2 cellular contexts compared by ENCODE assay signal in the genomic region with DNA sequence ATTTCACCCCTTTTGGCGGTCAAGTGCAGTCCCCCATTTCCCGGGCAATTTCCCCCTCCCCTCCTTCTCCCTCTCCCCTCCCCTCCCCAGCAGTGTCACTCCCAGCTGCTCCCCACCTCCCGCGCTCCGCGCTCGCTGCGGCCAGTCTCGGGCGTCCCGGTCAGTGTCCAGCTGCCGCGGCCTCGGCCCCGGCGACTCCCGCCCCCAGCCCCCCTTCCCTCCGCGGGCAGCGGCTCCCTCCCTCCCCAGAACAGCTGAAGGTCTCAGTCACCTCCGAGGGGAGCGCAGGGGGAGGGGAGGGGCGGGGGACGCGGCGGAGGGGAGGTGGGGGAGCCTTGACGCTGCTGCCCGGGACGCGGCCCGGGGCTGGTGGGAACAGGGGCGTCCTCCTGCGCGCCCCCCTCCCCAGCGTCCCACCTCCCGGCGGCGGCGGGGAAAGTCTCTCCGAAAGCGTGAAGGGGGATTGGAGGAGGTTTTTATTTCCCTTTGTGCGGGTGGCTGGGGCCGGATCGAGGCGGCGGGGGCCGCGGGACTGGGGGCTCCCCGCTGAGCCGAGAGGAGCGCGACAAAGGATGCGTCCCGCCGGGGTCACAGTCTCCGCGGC.
TF ChIP-seq lines count a peak whose summit lies in the region.

TSS of gene SHD (plus strand) at position 341 of the 604 bp plus-strand sequence. CDS start 798 bp downstream, outside the sequence.

TF ChIP-seq in IMR-90, 13 proteins besides CTCF, POLR2A, EP300 and RAD21 (continued from another document):
- TF ChIP-seq NFE2L2 (IDR thresholded peaks at IDR 0.05; ENCODE audit: low read depth, low read length), result no peak
- no peak for TF ChIP-seq RCOR1 (IDR thresholded peaks at IDR 0.05; ENCODE audit: insufficient replicate concordance, low read length)
- no peak for TF ChIP-seq MXI1 (IDR thresholded peaks at IDR 0.05; ENCODE audit: borderline replicate concordance, low read depth, low read length)
- TF ChIP-seq CEBPB (IDR thresholded peaks at IDR 0.05; ENCODE audit: low read depth, low read length), result no peak
- no peak for TF ChIP-seq ELK1 (IDR thresholded peaks at IDR 0.05; ENCODE audit: borderline replicate concordance, low read depth, low read length)
- TF ChIP-seq RFX5 (IDR thresholded peaks at IDR 0.05; ENCODE audit: low read depth, low read length), result no peak
- TF ChIP-seq MAFK (IDR thresholded peaks at IDR 0.05; ENCODE audit: low read depth, low read length), result no peak
- TF ChIP-seq FOS (IDR thresholded peaks at IDR 0.05; ENCODE audit: low read depth, low read length), result no peak
- TF ChIP-seq MAZ (IDR thresholded peaks at IDR 0.05; ENCODE audit: borderline replicate concordance, low read depth, low read length), result no peak
- TF ChIP-seq SMC3 (IDR thresholded peaks at IDR 0.05; ENCODE audit: low read depth, low read length), result no peak
- TF ChIP-seq, protein P1, sequence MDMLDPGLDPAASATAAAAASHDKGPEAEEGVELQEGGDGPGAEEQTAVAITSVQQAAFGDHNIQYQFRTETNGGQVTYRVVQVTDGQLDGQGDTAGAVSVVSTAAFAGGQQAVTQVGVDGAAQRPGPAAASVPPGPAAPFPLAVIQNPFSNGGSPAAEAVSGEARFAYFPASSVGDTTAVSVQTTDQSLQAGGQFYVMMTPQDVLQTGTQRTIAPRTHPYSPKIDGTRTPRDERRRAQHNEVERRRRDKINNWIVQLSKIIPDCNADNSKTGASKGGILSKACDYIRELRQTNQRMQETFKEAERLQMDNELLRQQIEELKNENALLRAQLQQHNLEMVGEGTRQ (IDR thresholded peaks at IDR 0.05; ENCODE audit: low read depth, low read length), result no peak
- no peak for TF ChIP-seq BHLHE40 (IDR thresholded peaks at IDR 0.05; ENCODE audit: low read depth, low read length)

TF ChIP-seq in HEK293T, 16 proteins besides CTCF, POLR2A, EP300 and RAD21 (continued from another document):
- TF ChIP-seq SUZ12 (IDR thresholded peaks at IDR 0.05) (no peak), NFRKB (IDR thresholded peaks at IDR 0.05) (no peak), BHLHE40 (IDR thresholded peaks at IDR 0.05; ENCODE audit: borderline replicate concordance) (no peak), SP1 (IDR thresholded peaks at IDR 0.05) (no peak), TARDBP (IDR thresholded peaks at IDR 0.05) (no peak), ELF4 (IDR thresholded peaks at IDR 0.05) (no peak), ZNF384 (IDR thresholded peaks at IDR 0.05) (no peak), HDGF (IDR thresholded peaks at IDR 0.05; ENCODE audit: borderline replicate concordance) (no peak)
TF ChIP-seq in HEK293T: peak in this region for 0.
